10 cellular contexts compared by ENCODE assay signal in the genomic region with DNA sequence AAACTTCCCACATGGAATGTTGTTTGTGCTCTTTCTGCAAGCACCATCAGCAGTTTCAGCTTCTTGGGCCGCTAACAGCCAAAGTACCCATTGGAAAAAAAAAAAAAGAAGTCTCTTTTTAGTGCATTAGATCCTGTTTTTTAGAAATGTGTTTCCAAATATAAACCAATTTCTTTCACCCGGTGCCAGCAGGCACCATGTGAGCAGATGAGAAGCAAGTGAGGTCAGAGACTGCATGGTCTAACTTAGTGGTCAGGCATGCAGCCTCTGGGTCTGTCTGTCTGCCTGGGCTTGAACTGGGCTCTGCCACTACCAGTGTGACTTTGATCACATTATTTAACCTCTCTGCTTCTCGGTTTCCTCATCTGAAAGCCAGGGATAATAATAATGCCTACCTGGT.
"Had no signal": no experiment of that assay in that cellular context is flagged by ENCODE, and none has a peak within 500 bp of the region (broad histone marks: within the 10 kb centered on the region; RNA-seq: fewer than 3 reads in every experiment).

No MANE protein-coding gene starts in this region.

- DNase-seq: GM23248, GOT3, H7, HFFc6, KBM-7 had no signal

- H3K27ac ChIP-seq: GM23248, HL-60 had no signal

- H3K9me3 ChIP-seq: HAP-1 had no signal

- ATAC-seq: HCT116, HepG2 had no signal

- H3K27ac Mint-ChIP-seq: HFFc6, IgD-negative memory B cell had no signal

- H3K4me1 ChIP-seq: HAP-1 had no signal

- H3K36me3 ChIP-seq: HAP-1 had no signal

- H3K4me3 Mint-ChIP-seq: HFFc6, IgD-negative memory B cell had no signal

- H3K4me1 Mint-ChIP-seq: IgD-negative memory B cell had no signal

- H3K36me3 Mint-ChIP-seq: IgD-negative memory B cell had no signal

- H3K4me3 ChIP-seq: GM23248, HAP-1 had no signal
